ENCODE assay signal across 16 cellular contexts in the genomic region with DNA sequence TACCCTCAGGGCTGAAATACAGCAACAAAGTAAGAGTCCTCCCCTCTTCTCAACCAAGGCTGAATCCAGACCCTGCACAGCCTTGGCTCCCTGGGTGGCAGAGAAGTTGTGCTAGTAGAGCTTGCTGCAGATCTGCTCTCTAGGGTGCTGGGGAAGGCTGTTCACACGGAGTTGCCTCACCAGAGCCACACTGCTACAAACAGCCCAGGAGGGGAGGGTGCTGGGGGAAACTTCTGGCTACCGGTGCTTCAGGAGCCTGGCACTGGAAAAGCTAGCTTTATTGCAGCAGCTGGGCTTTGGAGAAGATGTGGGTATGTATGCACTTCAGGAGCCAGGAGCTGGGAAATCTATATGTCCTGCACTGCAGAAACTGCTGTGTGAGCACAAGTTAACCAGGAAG. TPM values are rescaled to one million over a fixed set of nuclear protein-coding genes. Genes with fewer than 3 reads are reported as not detected.
A peak's percentile ranks its signal among the peaks of the same experiment; 100 is the strongest.
DNase-seq lines count a peak whose midpoint lies in the region; ATAC-seq and TF ChIP-seq lines count a peak whose summit lies in the region.
"Had no signal": no experiment of that assay in that cellular context is flagged by ENCODE, and none has a peak within 500 bp of the region (broad histone marks: within the 10 kb centered on the region; RNA-seq: fewer than 3 reads in every experiment).

No MANE protein-coding gene starts in this region.

- no peaks in the 10 kb centered on the region for H3K36me3 ChIP-seq in prostate gland
- no peaks in the 10 kb centered on the region for H3K36me3 ChIP-seq in left lung
- no peaks in the 10 kb centered on the region for H3K36me3 ChIP-seq in right lobe of liver
- H3K36me3 ChIP-seq: BLaER1 treated with 17β-estradiol and CSF1 and Interleukin-3, amounts not matched to agents 10 nM and 100 nM; Peyer's patch had no signal

- H3K36me3 Mint-ChIP-seq in activated T-cell treated with anti-CD3 and anti-CD28 coated beads, Interleukin-2, amount 50 U/mL, for 24 hours (ENCODE audit: low read depth): no peaks in the 10 kb centered on the region
- no peaks in the 10 kb centered on the region for H3K36me3 Mint-ChIP-seq in activated T-cell treated with anti-CD3 and anti-CD28 coated beads, Interleukin-2, amount 50 U/mL, for 4 hours (ENCODE audit: insufficient read depth)
- H3K36me3 Mint-ChIP-seq in activated T-helper 17 cell treated with anti-CD3 and anti-CD28 coated beads, Interleukin-2, amount 50 U/mL, for 72 hours (ENCODE audit: low read depth): peaks cover 12% of the 10 kb centered on the region
- H3K36me3 Mint-ChIP-seq: activated naive CD4-positive, alpha-beta T cell treated with anti-CD3 and anti-CD28 coated beads, Interleukin-2, amount 50 U/mL, for 24 hours had no signal

- no peak overlapping the region for H3K27ac ChIP-seq in prostate gland
- H3K27ac ChIP-seq in left lung: no peak overlapping the region
- no peak overlapping the region for H3K27ac ChIP-seq in right lobe of liver
- H3K27ac ChIP-seq: BLaER1 treated with 17β-estradiol and CSF1 and Interleukin-3, amounts not matched to agents 10 nM and 100 nM; Peyer's patch; testis had no signal

- no peaks in the 10 kb centered on the region for H3K9me3 Mint-ChIP-seq in activated T-cell treated with anti-CD3 and anti-CD28 coated beads, Interleukin-2, amount 50 U/mL, for 24 hours
- no peaks in the 10 kb centered on the region for H3K9me3 Mint-ChIP-seq in activated T-cell treated with anti-CD3 and anti-CD28 coated beads, Interleukin-2, amount 50 U/mL, for 4 hours
- H3K9me3 Mint-ChIP-seq in activated T-helper 17 cell treated with anti-CD3 and anti-CD28 coated beads, Interleukin-2, amount 50 U/mL, for 72 hours: no peaks in the 10 kb centered on the region
- H3K9me3 Mint-ChIP-seq: activated CD4-positive, alpha-beta T cell treated with anti-CD3 and anti-CD28 coated beads, Interleukin-2, amount 10 ng/mL, durations not matched to agents 24 days and 14 days; activated naive CD4-positive, alpha-beta T cell treated with anti-CD3 and anti-CD28 coated beads, Interleukin-2, amount 50 U/mL, for 24 hours had no signal

- no peaks in the 10 kb centered on the region for H3K4me1 ChIP-seq in prostate gland (replicated peaks)
- H3K4me1 ChIP-seq in left lung: peaks cover 6 to 13% of the 10 kb centered on the region in 2 donors
- peaks cover 0 to 7% (median 0%) of the 10 kb centered on the region in 4 donors for H3K4me1 ChIP-seq in right lobe of liver

- H3K27ac Mint-ChIP-seq in activated T-cell treated with anti-CD3 and anti-CD28 coated beads, Interleukin-2, amount 50 U/mL, for 24 hours: no peak overlapping the region
- no peak overlapping the region for H3K27ac Mint-ChIP-seq in activated T-helper 17 cell treated with anti-CD3 and anti-CD28 coated beads, Interleukin-2, amount 50 U/mL, for 72 hours
- H3K27ac Mint-ChIP-seq: activated CD4-positive, alpha-beta T cell treated with anti-CD3 and anti-CD28 coated beads, Interleukin-2, amount 10 ng/mL, durations not matched to agents 24 days and 14 days had no signal

- no peak for ATAC-seq in activated T-cell treated with anti-CD3 and anti-CD28 coated beads, Interleukin-2, amount 50 U/mL, for 4 hours
- ATAC-seq in activated T-helper 17 cell treated with anti-CD3 and anti-CD28 coated beads, Interleukin-2, amount 50 U/mL, for 72 hours (replicated peaks): no peak
- ATAC-seq in left lung (no peak), right lobe of liver (no peak), HG02938 (IDR thresholded peaks at IDR 0.05; ENCODE audit: unreplicated experiment) (no peak)

- TF ChIP-seq CTCF in prostate gland (IDR thresholded peaks at IDR 0.05): no peak
- no peak for TF ChIP-seq CTCF in left lung (IDR thresholded peaks at IDR 0.05)
- no peak for TF ChIP-seq CTCF in right lobe of liver (IDR thresholded peaks at IDR 0.05)

- no peak for TF ChIP-seq POLR2A in prostate gland (IDR thresholded peaks at IDR 0.05)
- TF ChIP-seq POLR2A in right lobe of liver (IDR thresholded peaks at IDR 0.05): no peak

- WGBS in prostate gland: 22% methylated on average over 2 of the region's 2 CpGs
- WGBS in right lobe of liver (ENCODE audit: insufficient coverage, low coverage, low lambda C conversion rate, missing lambda C conversion rate): 17% methylated on average over 1 of the region's 2 CpGs

- H3K9me3 ChIP-seq in prostate gland: no peaks in the 10 kb centered on the region
- H3K9me3 ChIP-seq in left lung: no peaks in the 10 kb centered on the region
- no peaks in the 10 kb centered on the region for H3K9me3 ChIP-seq in right lobe of liver
- H3K9me3 ChIP-seq: BLaER1 treated with 17β-estradiol and CSF1 and Interleukin-3, amounts not matched to agents 10 nM and 100 nM; Peyer's patch; testis had no signal

- H3K4me3 ChIP-seq in prostate gland (no peak overlapping the region), left lung (no peak overlapping the region), right lobe of liver (no peak overlapping the region)
- H3K4me3 ChIP-seq: BLaER1 treated with 17β-estradiol and CSF1 and Interleukin-3, amounts not matched to agents 10 nM and 100 nM; Peyer's patch; testis had no signal

- H3K4me3 Mint-ChIP-seq in activated T-cell treated with anti-CD3 and anti-CD28 coated beads, Interleukin-2, amount 50 U/mL, for 24 hours: no peak overlapping the region
- H3K4me3 Mint-ChIP-seq in activated T-cell treated with anti-CD3 and anti-CD28 coated beads, Interleukin-2, amount 50 U/mL, for 4 hours: no peak overlapping the region
- peak overlapping the region; percentile 20 for H3K4me3 Mint-ChIP-seq in activated T-helper 17 cell treated with anti-CD3 and anti-CD28 coated beads, Interleukin-2, amount 50 U/mL, for 72 hours
- H3K4me3 Mint-ChIP-seq: activated CD4-positive, alpha-beta T cell treated with anti-CD3 and anti-CD28 coated beads, Interleukin-2, amount 10 ng/mL, durations not matched to agents 24 days and 14 days; activated naive CD4-positive, alpha-beta T cell treated with anti-CD3 and anti-CD28 coated beads, Interleukin-2, amount 50 U/mL, for 24 hours had no signal

- H3K27me3 ChIP-seq in prostate gland (replicated peaks; ENCODE audit: insufficient read depth) (no peaks in the 10 kb centered on the region), left lung (peaks cover 13 to 61% of the 10 kb centered on the region in 2 donors), right lobe of liver (peaks cover 0 to 6% of the 10 kb centered on the region in 2 donors)
- H3K27me3 ChIP-seq: testis had no signal

- H3K4me1 Mint-ChIP-seq in activated T-cell treated with anti-CD3 and anti-CD28 coated beads, Interleukin-2, amount 50 U/mL, for 24 hours (ENCODE audit: low read depth): peaks cover 39% of the 10 kb centered on the region
- peaks cover 25% of the 10 kb centered on the region for H3K4me1 Mint-ChIP-seq in activated T-cell treated with anti-CD3 and anti-CD28 coated beads, Interleukin-2, amount 50 U/mL, for 4 hours (ENCODE audit: low read depth)
- H3K4me1 Mint-ChIP-seq in activated T-helper 17 cell treated with anti-CD3 and anti-CD28 coated beads, Interleukin-2, amount 50 U/mL, for 72 hours: peaks cover 19% of the 10 kb centered on the region

- DNase-seq in activated T-cell treated with anti-CD3 and anti-CD28 coated beads, Interleukin-2, amount 50 U/mL, for 24 hours: peak; percentile 42
- no peak for DNase-seq in activated T-cell treated with anti-CD3 and anti-CD28 coated beads, Interleukin-2, amount 50 U/mL, for 4 hours
- peak; percentile 36 for DNase-seq in MV-4-11 (lab: John Stamatoyannopoulos, UW)
- DNase-seq in prostate gland (ENCODE audit: low spot score): peak; percentile 9
- DNase-seq in left lung: no peak
- no peak for DNase-seq in right lobe of liver
- DNase-seq: activated CD4-positive, alpha-beta T cell treated with anti-CD3 and anti-CD28 coated beads, Interleukin-2, amount 10 ng/mL, durations not matched to agents 24 days and 14 days; effector CD8-positive, alpha-beta T cell; NCI-H1105; NCI-H774; Peyer's patch; testis had no signal

- peaks cover 5% of the 10 kb centered on the region for H3K27me3 Mint-ChIP-seq in activated T-cell treated with anti-CD3 and anti-CD28 coated beads, Interleukin-2, amount 50 U/mL, for 24 hours
- peaks cover 18% of the 10 kb centered on the region for H3K27me3 Mint-ChIP-seq in activated T-cell treated with anti-CD3 and anti-CD28 coated beads, Interleukin-2, amount 50 U/mL, for 4 hours (ENCODE audit: low read depth)
- H3K27me3 Mint-ChIP-seq in activated T-helper 17 cell treated with anti-CD3 and anti-CD28 coated beads, Interleukin-2, amount 50 U/mL, for 72 hours: no peaks in the 10 kb centered on the region

- intact Hi-C loops in prostate gland (cut with DNase I): no loop called here
- intact Hi-C loops in left lung (cut with DNase I): no loop called here
- intact Hi-C loops in right lobe of liver (cut with DNase I): no loop called here

RNA-seq across cellular contexts. Expression of gene SUPT3H, which starts 37.6 kb away (rescaled TPM):
- 10 to 100 TPM; 14.1 to 15.7 (median 15.7) TPM for total RNA-seq in activated T-cell treated with anti-CD3 and anti-CD28 coated beads, Interleukin-2, amount 50 U/mL, for 4 hours
- total RNA-seq in activated T-helper 17 cell treated with anti-CD3 and anti-CD28 coated beads, Interleukin-2, amount 50 U/mL, for 72 hours: 10 to 100 TPM; 12.1 to 20.0 TPM
- total RNA-seq in prostate gland (10 to 100 TPM in 1 of 2 donors, 1 to 10 TPM in 1; 4.6 to 13.1 TPM), left lung (1 to 10 TPM; 4.7 to 5.4 TPM), right lobe of liver (1 to 10 TPM in 5 of 6 experiments, under 1 TPM in 1; 0.95 to 2.8 (median 2.0) TPM)

Comparison
In these comparisons a context has a peak if more than half of its experiments do, and no peak if none do; other contexts are left out.
1. DNase-seq: peak in activated T-cell treated with anti-CD3 and anti-CD28 coated beads, Interleukin-2, amount 50 U/mL, for 24 hours (single experiment), MV-4-11 (single experiment) and prostate gland (single experiment); none in activated T-cell treated with anti-CD3 and anti-CD28 coated beads, Interleukin-2, amount 50 U/mL, for 4 hours (single experiment), left lung (0 of 2) and right lobe of liver (0 of 3).